Comparison of ENCODE assay signal across 16 cellular contexts in the genomic region with DNA sequence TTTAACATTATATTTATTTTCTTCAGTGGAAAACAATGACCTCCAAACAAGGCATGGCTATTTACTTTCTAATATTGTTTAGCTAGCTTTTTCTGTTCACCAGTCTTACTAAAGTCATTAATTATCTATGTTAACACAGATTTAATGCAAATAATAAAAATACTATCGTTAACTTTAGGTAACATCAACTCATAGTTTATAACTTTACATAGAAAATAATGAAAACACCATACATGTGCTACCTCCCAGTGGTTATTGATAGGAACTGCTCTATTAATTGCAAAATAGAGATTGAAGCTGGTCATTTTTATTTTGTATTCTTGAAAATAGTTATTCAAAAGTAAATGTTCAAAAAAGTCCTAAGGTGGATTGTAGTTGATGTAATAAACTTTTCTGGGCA.
DNase-seq lines count a peak whose midpoint lies in the region; ATAC-seq, FAIRE-seq and TF ChIP-seq lines count a peak whose summit lies in the region.
"Had no signal": no experiment of that assay in that cellular context is flagged by ENCODE, and none has a peak within 500 bp of the region (broad histone marks: within the 10 kb centered on the region; RNA-seq: fewer than 3 reads in every experiment).

No MANE protein-coding gene starts in this region.

- H3K18ac ChIP-seq in H9 (ENCODE audit: insufficient read length, low read depth, low read length), result no peak overlapping the region

- H2BK5ac ChIP-seq in H9 (ENCODE audit: insufficient read length, low read length), result no peak overlapping the region

- no peaks in the 10 kb centered on the region for H4K20me1 ChIP-seq in H9 (ENCODE audit: control insufficient read depth, insufficient read depth, insufficient read length)

- no peak overlapping the region for H3K9ac ChIP-seq in H9 (ENCODE audit: extremely low read depth, insufficient read length, low read length)
- H3K9ac ChIP-seq in kidney (ENCODE audit: low read length in 2 of 2), result no peak overlapping the region

- no peaks in the 10 kb centered on the region for H3K27me3 Mint-ChIP-seq in H9 (ENCODE audit: low read depth)
- no peaks in the 10 kb centered on the region for H3K27me3 Mint-ChIP-seq in mesothelial cell of epicardium (ENCODE audit: low read depth)
- H3K27me3 Mint-ChIP-seq: activated naive CD4-positive, alpha-beta T cell treated with anti-CD3 and anti-CD28 coated beads, Interleukin-2, amount 10 ng/mL, durations not matched to agents 7 days and 5 days had no signal

- no peak overlapping the region for H2BK120ac ChIP-seq in H9 (ENCODE audit: low read depth, low read length, poor library complexity, severe bottlenecking)

- ATAC-seq in GM19455 (IDR thresholded peaks at IDR 0.05; ENCODE audit: unreplicated experiment), result no peak
- ATAC-seq: A549 had no signal

- H3K56ac ChIP-seq in H9 (ENCODE audit: insufficient read length, low read depth, low read length), result no peak overlapping the region

- H3K36me3 ChIP-seq in prostate gland, result no peaks in the 10 kb centered on the region
- no peaks in the 10 kb centered on the region for H3K36me3 ChIP-seq in kidney (ENCODE audit: control insufficient read depth in 1 of 2, insufficient read depth in 2 of 2, low read length in 2 of 2)
- H3K36me3 ChIP-seq: SJCRH30, upper lobe of left lung had no signal

- no peak overlapping the region for H4K5ac ChIP-seq in H9 (ENCODE audit: insufficient read length, low read depth, low read length)

- no peak for FAIRE-seq in kidney (lab: Jason Lieb, UNC)
- FAIRE-seq: A549 had no signal

- H3K14ac ChIP-seq in H9 (ENCODE audit: insufficient read depth, low read length), result no peak overlapping the region

- no peak overlapping the region for H3K4ac ChIP-seq in H9 (ENCODE audit: low read depth, low read length)

- H3K4me2 ChIP-seq in H9 (ENCODE audit: insufficient read depth, insufficient read length, low read length), result no peak overlapping the region
- H3K4me2 ChIP-seq: A549 had no signal

- no peaks in the 10 kb centered on the region for H3K36me3 Mint-ChIP-seq in H9 (ENCODE audit: insufficient read depth in 1 of 3, low read depth in 3 of 3)
- no peaks in the 10 kb centered on the region for H3K36me3 Mint-ChIP-seq in mesothelial cell of epicardium
- H3K36me3 Mint-ChIP-seq: activated naive CD4-positive, alpha-beta T cell treated with anti-CD3 and anti-CD28 coated beads, Interleukin-2, amount 10 ng/mL, durations not matched to agents 7 days and 5 days had no signal

- H3K27ac ChIP-seq in H9 (ENCODE audit: insufficient read length, low read depth, low read length) (no peak overlapping the region), prostate gland (no peak overlapping the region), kidney (ENCODE audit: low read depth in 2 of 2, low read length in 2 of 2) (no peak overlapping the region)
- H3K27ac ChIP-seq: A549, HL-60, SJCRH30, upper lobe of left lung had no signal

- H2BK20ac ChIP-seq in H9 (ENCODE audit: low read depth, low read length, poor library complexity, severe bottlenecking), result no peak overlapping the region

- H4K8ac ChIP-seq in H9 (replicated peaks; ENCODE audit: insufficient read length, low read depth, low read length), result no peak overlapping the region

- no peak overlapping the region for H3K4me3 Mint-ChIP-seq in H9
- no peak overlapping the region for H3K4me3 Mint-ChIP-seq in mesothelial cell of epicardium
- H3K4me3 Mint-ChIP-seq: activated naive CD4-positive, alpha-beta T cell treated with anti-CD3 and anti-CD28 coated beads, Interleukin-2, amount 10 ng/mL, durations not matched to agents 7 days and 5 days had no signal

- no peak overlapping the region for H3K23ac ChIP-seq in H9 (ENCODE audit: insufficient read length, low read depth, low read length)

- H3K4me1 Mint-ChIP-seq in H9, result no peaks in the 10 kb centered on the region
- H3K4me1 Mint-ChIP-seq in mesothelial cell of epicardium, result no peaks in the 10 kb centered on the region
- H3K4me1 Mint-ChIP-seq: activated naive CD4-positive, alpha-beta T cell treated with anti-CD3 and anti-CD28 coated beads, Interleukin-2, amount 10 ng/mL, durations not matched to agents 7 days and 5 days had no signal

- TF ChIP-seq CTCF in H9 (conservative IDR thresholded peaks at IDR 0.05), result peak; percentile 69
- peak; percentile 51 for TF ChIP-seq CTCF in mesothelial cell of epicardium (IDR thresholded peaks at IDR 0.05; ENCODE audit: unreplicated experiment)
- TF ChIP-seq CTCF in prostate gland (IDR thresholded peaks at IDR 0.05), result no peak
- no peak for TF ChIP-seq CTCF in kidney (IDR thresholded peaks at IDR 0.05; ENCODE audit: borderline replicate concordance, extremely low read depth, insufficient read depth)

- H3K4me3 ChIP-seq in prostate gland (no peak overlapping the region), kidney (ENCODE audit: low read length in 2 of 2) (no peak overlapping the region)
- H3K4me3 ChIP-seq: A549, SJCRH30, upper lobe of left lung had no signal

- no peak overlapping the region for H3K27ac Mint-ChIP-seq in H9
- H3K27ac Mint-ChIP-seq in mesothelial cell of epicardium, result no peak overlapping the region
- H3K27ac Mint-ChIP-seq: activated naive CD4-positive, alpha-beta T cell treated with anti-CD3 and anti-CD28 coated beads, Interleukin-2, amount 10 ng/mL, durations not matched to agents 7 days and 5 days had no signal

- no peak overlapping the region for H3T11ph ChIP-seq in H9 (ENCODE audit: low read length)

- H3K9me3 ChIP-seq in H9 (ENCODE audit: control insufficient read depth, low read depth, low read length) (no peaks in the 10 kb centered on the region), prostate gland (no peaks in the 10 kb centered on the region), kidney (ENCODE audit: control insufficient read depth in 1 of 2, low read length in 2 of 2) (no peaks in the 10 kb centered on the region)
- H3K9me3 ChIP-seq: A549, SJCRH30, upper lobe of left lung had no signal

- H4K91ac ChIP-seq in H9 (ENCODE audit: insufficient read length, low read depth, low read length), result no peak overlapping the region

- peak; percentile 5 for DNase-seq in DMS53 (lab: John Stamatoyannopoulos, UW)
- no peak for DNase-seq in DMS53 treated with DMSO at 0.1 percent for 48 hours (lab: John Stamatoyannopoulos, UW; ENCODE audit: unreplicated experiment)
- no peak for DNase-seq in H9
- peak; percentile 45 for DNase-seq in RKO (ENCODE audit: low spot score)
- no peak for DNase-seq in mesothelial cell of epicardium (ENCODE audit: low spot score in 2 of 2, unreplicated experiment in 2 of 2)
- DNase-seq in prostate gland (ENCODE audit: low spot score), result no peak
- DNase-seq in kidney, result no peak
- DNase-seq: activated CD4-positive, alpha-beta T cell treated with anti-CD3 and anti-CD28 coated beads for 4 hours; activated naive CD4-positive, alpha-beta T cell treated with anti-CD3 and anti-CD28 coated beads, Interleukin-2, amount 10 ng/mL, durations not matched to agents 7 days and 5 days; dermis blood vessel endothelial cell; NCI-H1436; SJCRH30; upper lobe of left lung had no signal

- intact Hi-C loops in prostate gland (cut with DNase I) (no loop called here), kidney (cut with DNase I) (no loop called here)

- H3K79me1 ChIP-seq in H9 (ENCODE audit: insufficient read depth, low read depth, low read length, poor library complexity, severe bottlenecking), result no peaks in the 10 kb centered on the region

- H2BK15ac ChIP-seq in H9 (ENCODE audit: low read depth, low read length), result no peak overlapping the region

- H3K4me1 ChIP-seq in H9 (ENCODE audit: insufficient read depth, low read length) (no peaks in the 10 kb centered on the region), prostate gland (replicated peaks) (no peaks in the 10 kb centered on the region), kidney (ENCODE audit: control insufficient read depth in 1 of 2, insufficient read depth in 1 of 2, low read depth in 1 of 2, low read length in 2 of 2) (no peaks in the 10 kb centered on the region)
- H3K4me1 ChIP-seq: A549, SJCRH30, upper lobe of left lung had no signal

- H3K9me3 Mint-ChIP-seq in H9, result peaks cover 4% of the 10 kb centered on the region in 2 experiments; a peak in 3 of 5 replicates
- H3K9me3 Mint-ChIP-seq in mesothelial cell of epicardium, result peaks cover 15% of the 10 kb centered on the region
- H3K9me3 Mint-ChIP-seq: activated naive CD4-positive, alpha-beta T cell treated with anti-CD3 and anti-CD28 coated beads, Interleukin-2, amount 10 ng/mL, durations not matched to agents 7 days and 5 days had no signal

- H2BK12ac ChIP-seq in H9 (ENCODE audit: insufficient read length, low read depth, low read length), result no peak overlapping the region

- no peaks in the 10 kb centered on the region for H3K23me2 ChIP-seq in H9 (ENCODE audit: insufficient read length, low read depth, low read length, poor library complexity, severe bottlenecking)

- TF ChIP-seq POLR2A in prostate gland (IDR thresholded peaks at IDR 0.05), result no peak

- no peaks in the 10 kb centered on the region for H3K27me3 ChIP-seq in H9 (ENCODE audit: insufficient read depth, low read length)
- no peaks in the 10 kb centered on the region for H3K27me3 ChIP-seq in prostate gland (replicated peaks; ENCODE audit: insufficient read depth)
- H3K27me3 ChIP-seq: SJCRH30, upper lobe of left lung had no signal

- no peaks in the 10 kb centered on the region for H3K79me2 ChIP-seq in H9 (ENCODE audit: insufficient read depth, low read length)

- H2AFZ ChIP-seq in H9 (ENCODE audit: low read length), result no peak overlapping the region

- no peak overlapping the region for H2AK5ac ChIP-seq in H9 (ENCODE audit: insufficient read length, low read length)

- WGBS in H9 (ENCODE audit: extremely low coverage, insufficient read length, low lambda C conversion rate), result no CpG with 5 or more reads among the region's 1 CpG
- 37% methylated on average over 1 of the region's 1 CpG for WGBS in prostate gland

Comparison
In these comparisons a context has a peak if more than half of its experiments do, and no peak if none do; other contexts are left out.
1. DNase-seq: peak in DMS53 (single experiment) and RKO (single experiment); none in DMS53 treated with DMSO at 0.1 percent for 48 hours (single experiment), H9 (single experiment), mesothelial cell of epicardium (0 of 2), prostate gland (single experiment) and kidney (single experiment).
2. CTCF ChIP-seq: peak in H9 (single experiment) and mesothelial cell of epicardium (single experiment); none in prostate gland (0 of 4) and kidney (single experiment).